ENCODE assay signal across 10 cellular contexts in genomic region chr2:49770919-49771318, GRCh38.
DNase-seq lines count a peak whose midpoint lies in the region; ATAC-seq, FAIRE-seq and TF ChIP-seq lines count a peak whose summit lies in the region.
"Had no signal": no experiment of that assay in that cellular context is flagged by ENCODE, and none has a peak within 500 bp of the region (broad histone marks: within the 10 kb centered on the region; RNA-seq: fewer than 3 reads in every experiment).

No MANE protein-coding gene starts in this region.

- no peaks in the 10 kb centered on the region for H3K9me3 Mint-ChIP-seq in neural crest cell
- H3K9me3 Mint-ChIP-seq in activated T-helper 2 cell treated with anti-CD3 and anti-CD28 coated beads, Interferon-gamma antibody, Interleukin-2, Interleukin-4, amounts not matched to agents 10 μg/mL and 5 μg/mL and 100 μg/mL, durations not matched to agents 14 hours and 24 hours and 36 hours: no peaks in the 10 kb centered on the region

- intact Hi-C loops in activated T-helper 2 cell treated with anti-CD3 and anti-CD28 coated beads, Interferon-gamma antibody, Interleukin-2, Interleukin-4, amounts not matched to agents 10 μg/mL and 5 μg/mL and 100 μg/mL, durations not matched to agents 14 hours and 24 hours and 36 hours (cut with micrococcal nuclease): loop anchor here (10.0 kb wide), 1 partner anchor 374 kb away; no protein-coding TSS in a partner anchor

- no peaks in the 10 kb centered on the region for H3K4me1 Mint-ChIP-seq in neural crest cell
- no peaks in the 10 kb centered on the region for H3K4me1 Mint-ChIP-seq in activated T-helper 2 cell treated with anti-CD3 and anti-CD28 coated beads, Interferon-gamma antibody, Interleukin-2, Interleukin-4, amounts not matched to agents 10 μg/mL and 5 μg/mL and 100 μg/mL, durations not matched to agents 14 hours and 24 hours and 36 hours (ENCODE audit: low read depth)

- H3K27me3 Mint-ChIP-seq in neural crest cell (ENCODE audit: low read depth): no peaks in the 10 kb centered on the region
- no peaks in the 10 kb centered on the region for H3K27me3 Mint-ChIP-seq in activated T-helper 2 cell treated with anti-CD3 and anti-CD28 coated beads, Interferon-gamma antibody, Interleukin-2, Interleukin-4, amounts not matched to agents 10 μg/mL and 5 μg/mL and 100 μg/mL, durations not matched to agents 14 hours and 24 hours and 36 hours (ENCODE audit: low read depth)
- H3K27me3 Mint-ChIP-seq: IgD-negative memory B cell had no signal

- no peak for DNase-seq in GM12891 (ENCODE audit: insufficient read length, low spot score)
- DNase-seq in HuH-7 (ENCODE audit: low spot score): peak; percentile 1
- DNase-seq in ecto neural progenitor cell (ENCODE audit: low spot score): peak; percentile 78
- DNase-seq in neural crest cell (ENCODE audit: low read depth, low spot score): peak; percentile 53
- DNase-seq in SIG-M5 treated with dmso at 0.1 percent for 504 hours (lab: John Stamatoyannopoulos, UW; ENCODE audit: unreplicated experiment): no peak
- DNase-seq in activated T-helper 2 cell treated with anti-CD3 and anti-CD28 coated beads, Interferon-gamma antibody, Interleukin-2, Interleukin-4, amounts not matched to agents 10 μg/mL and 5 μg/mL and 100 μg/mL, durations not matched to agents 14 hours and 24 hours and 36 hours (ENCODE audit: low spot score): no peak
- no peak for DNase-seq in HCEC 1CT

- H3K36me3 Mint-ChIP-seq in neural crest cell (ENCODE audit: low read depth): no peaks in the 10 kb centered on the region
- H3K36me3 Mint-ChIP-seq in activated T-helper 2 cell treated with anti-CD3 and anti-CD28 coated beads, Interferon-gamma antibody, Interleukin-2, Interleukin-4, amounts not matched to agents 10 μg/mL and 5 μg/mL and 100 μg/mL, durations not matched to agents 14 hours and 24 hours and 36 hours (ENCODE audit: low read depth): no peaks in the 10 kb centered on the region
- H3K36me3 Mint-ChIP-seq: IgD-negative memory B cell had no signal

- peak; percentile 23 for FAIRE-seq in GM12891 (lab: Jason Lieb, UNC)
- FAIRE-seq: endothelial cell of umbilical vein had no signal

- H3K4me3 Mint-ChIP-seq in neural crest cell: no peak overlapping the region
- no peak overlapping the region for H3K4me3 Mint-ChIP-seq in activated T-helper 2 cell treated with anti-CD3 and anti-CD28 coated beads, Interferon-gamma antibody, Interleukin-2, Interleukin-4, amounts not matched to agents 10 μg/mL and 5 μg/mL and 100 μg/mL, durations not matched to agents 14 hours and 24 hours and 36 hours (ENCODE audit: low read depth)
- H3K4me3 Mint-ChIP-seq: IgD-negative memory B cell had no signal

- no peak overlapping the region for H3K27ac Mint-ChIP-seq in neural crest cell (ENCODE audit: unreplicated experiment)
- H3K27ac Mint-ChIP-seq in activated T-helper 2 cell treated with anti-CD3 and anti-CD28 coated beads, Interferon-gamma antibody, Interleukin-2, Interleukin-4, amounts not matched to agents 10 μg/mL and 5 μg/mL and 100 μg/mL, durations not matched to agents 14 hours and 24 hours and 36 hours: no peak overlapping the region
- H3K27ac Mint-ChIP-seq: IgD-negative memory B cell had no signal

- peak; percentile 71 for TF ChIP-seq CTCF in neural crest cell (conservative IDR thresholded peaks at IDR 0.05)

- no peak for ATAC-seq in GM18519 (IDR thresholded peaks at IDR 0.05; ENCODE audit: low FRiP score, unreplicated experiment)

- no peak for TF ChIP-seq POLR2A in GM12891 (IDR thresholded peaks at IDR 0.05; ENCODE audit: low read depth, low read length)

TF ChIP-seq in GM12891, 5 proteins besides CTCF, POLR2A, EP300 and RAD21:
- TF ChIP-seq TAF1 (IDR thresholded peaks at IDR 0.05; ENCODE audit: low read depth, low read length): no peak
- TF ChIP-seq POLR2AphosphoS5 (IDR thresholded peaks at IDR 0.05; ENCODE audit: low read depth, low read length): no peak
- no peak for TF ChIP-seq PAX5 (IDR thresholded peaks at IDR 0.05; ENCODE audit: insufficient read depth, low read length, severe bottlenecking)
- no peak for TF ChIP-seq SPI1 (IDR thresholded peaks at IDR 0.05; ENCODE audit: low read depth, low read length)
TF ChIP-seq in GM12891: peak in this region for 0.

Comparison
In these comparisons a context has a peak if more than half of its experiments do, and no peak if none do; other contexts are left out.
1. DNase-seq: peak in HuH-7 (single experiment), ecto neural progenitor cell (single experiment) and neural crest cell (single experiment); none in GM12891 (single experiment), SIG-M5 treated with dmso at 0.1 percent for 504 hours (single experiment), activated T-helper 2 cell treated with anti-CD3 and anti-CD28 coated beads, Interferon-gamma antibody, Interleukin-2, Interleukin-4, amounts not matched to agents 10 μg/mL and 5 μg/mL and 100 μg/mL, durations not matched to agents 14 hours and 24 hours and 36 hours (single experiment) and HCEC 1CT (single experiment).